ENCODE assay signal across 18 cellular contexts in genomic region chr12:132160671-132161045, GRCh38. TPM values are rescaled to one million over a fixed set of nuclear protein-coding genes. Genes with fewer than 3 reads are reported as not detected.
DNase-seq lines count a peak whose midpoint lies in the region; ATAC-seq, FAIRE-seq and TF ChIP-seq lines count a peak whose summit lies in the region.
"Had no signal": no experiment of that assay in that cellular context is flagged by ENCODE, and none has a peak within 500 bp of the region (broad histone marks: within the 10 kb centered on the region; RNA-seq: fewer than 3 reads in every experiment).

No MANE protein-coding gene starts in this region.

- POLR2A ChIA-PET in HEK293 (lab: Yijun Ruan, JAX) = interaction anchor here (0.7 to 1.0 kb wide), 2 partner anchors 13 to 65 kb away, joined by 3 read pairs; no protein-coding TSS in a partner anchor

- H3K36me3 ChIP-seq in HEK293 (ENCODE audit: control insufficient read depth in 2 of 2, insufficient read depth in 1 of 2, low read length in 2 of 2) = peaks cover 13 to 27% of the 10 kb centered on the region in 2 experiments; a peak in 2 of 3 replicates
- peaks cover 13 to 21% of the 10 kb centered on the region in 2 donors for H3K36me3 ChIP-seq in kidney (ENCODE audit: control insufficient read depth in 1 of 2, insufficient read depth in 2 of 2, low read length in 2 of 2)
- no peaks in the 10 kb centered on the region for H3K36me3 ChIP-seq in upper lobe of right lung

- FAIRE-seq in kidney (lab: Jason Lieb, UNC) = no peak
- FAIRE-seq: GM12892, GM18507, H54 had no signal

- no peak overlapping the region for H3K4me3 ChIP-seq in HEK293 (ENCODE audit: low read depth, low read length)
- no peak overlapping the region for H3K4me3 ChIP-seq in kidney (ENCODE audit: low read length in 2 of 2)
- no peak overlapping the region for H3K4me3 ChIP-seq in upper lobe of right lung
- H3K4me3 ChIP-seq: BLaER1, GM23338 had no signal

- TF ChIP-seq CTCF in HEK293 (tag by site-specific recombination; IDR thresholded peaks at IDR 0.05) (no peak), kidney (IDR thresholded peaks at IDR 0.05; ENCODE audit: borderline replicate concordance, extremely low read depth, insufficient read depth) (no peak), upper lobe of right lung (IDR thresholded peaks at IDR 0.05) (no peak)

- ATAC-seq in activated naive CD4-positive, alpha-beta T cell treated with anti-CD3 and anti-CD28 coated beads, Interleukin-2, amount 50 U/mL, for 72 hours = no peak
- no peak for ATAC-seq in upper lobe of right lung
- ATAC-seq: GM23338 had no signal

- intact Hi-C loops in kidney (cut with DNase I) = no loop called here
- intact Hi-C loops in upper lobe of right lung (cut with DNase I) = no loop called here

- H3K27ac Mint-ChIP-seq in activated naive CD4-positive, alpha-beta T cell treated with anti-CD3 and anti-CD28 coated beads, Interleukin-2, amount 50 U/mL, for 72 hours = no peak overlapping the region
- H3K27ac Mint-ChIP-seq: GM23338 had no signal

- DNase-seq in activated naive CD4-positive, alpha-beta T cell treated with anti-CD3 and anti-CD28 coated beads, Interleukin-2, amount 50 U/mL, for 16 hours = peak; percentile 9
- DNase-seq in activated naive CD4-positive, alpha-beta T cell treated with anti-CD3 and anti-CD28 coated beads, Interleukin-2, amount 50 U/mL, for 72 hours (ENCODE audit: low spot score in 2 of 2) = no peak
- peak; percentile 70 for DNase-seq in kidney
- peak; percentile 33 for DNase-seq in upper lobe of right lung
- DNase-seq in dedifferentiated amniotic fluid mesenchymal stem cell (ENCODE audit: extremely low spot score) = no peak
- DNase-seq in UCSD-AML1 (lab: John Stamatoyannopoulos, UW; ENCODE audit: unreplicated experiment) = no peak
- DNase-seq: 8988T, DMS153, DMS79, GDM1 had no signal

- H3K27me3 ChIP-seq in upper lobe of right lung = no peaks in the 10 kb centered on the region

- no peak overlapping the region for H3K9ac ChIP-seq in kidney (ENCODE audit: low read length in 2 of 2)
- H3K9ac ChIP-seq: BLaER1 had no signal

- H3K36me3 Mint-ChIP-seq in activated naive CD4-positive, alpha-beta T cell treated with anti-CD3 and anti-CD28 coated beads, Interleukin-2, amount 50 U/mL, for 72 hours = no peaks in the 10 kb centered on the region
- H3K36me3 Mint-ChIP-seq: CD14-positive monocyte; CD4-positive, alpha-beta memory T cell had no signal

- H3K9me3 Mint-ChIP-seq in activated naive CD4-positive, alpha-beta T cell treated with anti-CD3 and anti-CD28 coated beads, Interleukin-2, amount 50 U/mL, for 72 hours = no peaks in the 10 kb centered on the region
- H3K9me3 Mint-ChIP-seq: CD4-positive, alpha-beta memory T cell had no signal

- H3K4me1 ChIP-seq in HEK293 (ENCODE audit: control insufficient read depth, insufficient read depth, low read length) (peaks cover 8% of the 10 kb centered on the region; the same call in 1 of the 2 replicates), kidney (ENCODE audit: control insufficient read depth in 1 of 2, insufficient read depth in 1 of 2, low read depth in 1 of 2, low read length in 2 of 2) (peaks cover 0 to 6% of the 10 kb centered on the region in 2 donors), upper lobe of right lung (peaks cover 13% of the 10 kb centered on the region)

- H3K9me3 ChIP-seq in HEK293 (ENCODE audit: control insufficient read depth, insufficient read depth, low read depth, low read length) = no peaks in the 10 kb centered on the region
- H3K9me3 ChIP-seq in kidney (ENCODE audit: control insufficient read depth in 1 of 2, low read length in 2 of 2) = no peaks in the 10 kb centered on the region
- H3K9me3 ChIP-seq in upper lobe of right lung = no peaks in the 10 kb centered on the region

- CTCF ChIA-PET in HEK293 (lab: Yijun Ruan, JAX) = interaction anchor here (0.6 to 3.2 kb wide), 6 partner anchors 7 to 554 kb away, joined by 3 to 13 read pairs (median 4); no protein-coding TSS in a partner anchor

- H3K27ac ChIP-seq in HEK293 (ENCODE audit: extremely low read depth, low read depth, low read length) (no peak overlapping the region), kidney (ENCODE audit: low read depth in 2 of 2, low read length in 2 of 2) (no peak overlapping the region), upper lobe of right lung (no peak overlapping the region)

TF ChIP-seq in HEK293, 187 proteins besides CTCF, POLR2A, EP300 and RAD21:
- no peak for TF ChIP-seq FEZF1 (tag by site-specific recombination; IDR thresholded peaks at IDR 0.05)
- TF ChIP-seq ZBTB8A (tag by site-specific recombination; IDR thresholded peaks at IDR 0.05) = no peak
- no peak for TF ChIP-seq ZNF658 (tag by site-specific recombination; IDR thresholded peaks at IDR 0.05)
- TF ChIP-seq GFI1B (tag by site-specific recombination; IDR thresholded peaks at IDR 0.05) = no peak
- no peak for TF ChIP-seq ZBTB21 (tag by site-specific recombination; IDR thresholded peaks at IDR 0.05)
- TF ChIP-seq KLF7 (tag by site-specific recombination; IDR thresholded peaks at IDR 0.05; ENCODE audit: borderline replicate concordance) = no peak
- TF ChIP-seq ZNF292 (tag by site-specific recombination; IDR thresholded peaks at IDR 0.05; ENCODE audit: borderline replicate concordance, low read depth) = no peak
- 0 out of 2 replicates have a peak, but pooled peaks have one; percentile 27 for TF ChIP-seq ZNF600 (tag by site-specific recombination; IDR thresholded peaks at IDR 0.05)

RNA-seq across cellular contexts. Expression of gene NOC4L, which starts 16.4 kb away (rescaled TPM):
- total RNA-seq in activated naive CD4-positive, alpha-beta T cell treated with anti-CD3 and anti-CD28 coated beads, Interleukin-2, amount 50 U/mL, for 72 hours = 10 to 100 TPM; 21.0 to 29.3 TPM
- total RNA-seq in kidney = 20.0 TPM
- polyA plus RNA-seq in kidney (ENCODE audit: insufficient read depth, low read depth, low replicate concordance) = 22.3 TPM
- total RNA-seq in upper lobe of right lung = 16.5 TPM

RNA-seq across cellular contexts. Expression of gene DDX51, which starts 16.5 kb away (rescaled TPM):
- 10 to 100 TPM; 22.0 to 34.5 TPM for total RNA-seq in activated naive CD4-positive, alpha-beta T cell treated with anti-CD3 and anti-CD28 coated beads, Interleukin-2, amount 50 U/mL, for 72 hours
- total RNA-seq in kidney (19.6 TPM), upper lobe of right lung (16.2 TPM)
- 10.3 TPM for polyA plus RNA-seq in kidney (ENCODE audit: insufficient read depth, low read depth, low replicate concordance)

Comparison
In these comparisons a context has a peak if more than half of its experiments do, and no peak if none do; other contexts are left out.
1. DNase-seq: peak in activated naive CD4-positive, alpha-beta T cell treated with anti-CD3 and anti-CD28 coated beads, Interleukin-2, amount 50 U/mL, for 16 hours (single experiment), kidney (single experiment) and upper lobe of right lung (single experiment); none in activated naive CD4-positive, alpha-beta T cell treated with anti-CD3 and anti-CD28 coated beads, Interleukin-2, amount 50 U/mL, for 72 hours (0 of 2), dedifferentiated amniotic fluid mesenchymal stem cell (single experiment) and UCSD-AML1 (single experiment).